ENCODE assay signal across 1 cellular context in the genomic region with DNA sequence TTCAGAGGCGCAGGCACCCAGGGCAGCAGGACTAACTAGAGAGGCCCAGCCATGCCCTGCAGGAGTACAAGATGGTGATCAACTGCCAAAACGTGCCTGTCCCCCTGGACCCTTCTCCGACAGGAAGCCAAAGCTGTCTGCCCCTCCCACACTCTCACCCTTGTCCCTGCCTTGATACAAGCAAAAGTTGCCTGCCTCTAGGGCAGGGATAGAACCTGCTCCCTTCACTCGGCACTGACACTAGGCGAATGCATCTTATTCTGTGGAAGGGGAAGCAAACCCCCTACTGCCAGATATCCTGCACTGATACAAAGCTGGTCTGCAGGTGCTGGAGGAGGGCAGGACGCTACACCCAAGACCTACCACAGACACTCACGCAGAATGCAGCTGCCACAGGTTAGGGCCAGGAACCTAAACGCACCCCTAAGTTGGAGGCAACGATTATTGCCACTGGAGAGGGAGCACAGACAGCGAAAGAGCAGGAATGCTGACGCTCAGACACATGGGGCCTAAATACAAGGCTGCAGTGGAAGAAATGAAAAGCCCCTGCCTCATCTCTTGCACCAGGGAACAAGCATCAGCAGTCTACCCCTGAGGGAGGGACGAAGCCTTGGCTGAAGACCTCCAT.
TF ChIP-seq lines count a peak whose summit lies in the region.

No MANE protein-coding gene starts in this region.

TF ChIP-seq in K562, 482 proteins besides CTCF, POLR2A, EP300 and RAD21:
- no peak for TF ChIP-seq TEAD4 (IDR thresholded peaks at IDR 0.05; ENCODE audit: low read length)
- 0 out of 2 replicates have a peak, but pooled peaks have one; percentile 48 for TF ChIP-seq TEAD4 (CRISPR knock-in tag; IDR thresholded peaks at IDR 0.05; ENCODE audit: borderline replicate concordance)
- no peak for TF ChIP-seq L3MBTL2 (IDR thresholded peaks at IDR 0.05)
